In genomic region chr1:183498342-183498991, GRCh38 we compare ENCODE assay signal across 20 cellular contexts. TPM values are rescaled to one million over a fixed set of nuclear protein-coding genes. Genes with fewer than 3 reads are reported as not detected.
DNase-seq lines count a peak whose midpoint lies in the region; ATAC-seq lines count a peak whose summit lies in the region.
"Had no signal": no experiment of that assay in that cellular context is flagged by ENCODE, and none has a peak within 500 bp of the region (broad histone marks: within the 10 kb centered on the region; RNA-seq: fewer than 3 reads in every experiment).

No MANE protein-coding gene starts in this region.

- ATAC-seq in activated T-cell treated with anti-CD3 and anti-CD28 coated beads, Interleukin-2, amount 50 U/mL, for 4 hours = peak; percentile 34 to 50
- peak; percentile 57 for ATAC-seq in stimulated activated effector memory CD8-positive, alpha-beta T cell treated with anti-CD3 and anti-CD28 coated beads, Interleukin-12 subunit alpha, Interleukin-12 subunit beta, amount 100 ng/mL, for 72 hours
- ATAC-seq in HG03135 (IDR thresholded peaks at IDR 0.05; ENCODE audit: unreplicated experiment) (no peak), HG03108 (IDR thresholded peaks at IDR 0.05; ENCODE audit: unreplicated experiment) (no peak)
- ATAC-seq: HCT116, K562, PC-3, right cardiac atrium had no signal

- H3K4me3 Mint-ChIP-seq in activated T-cell treated with anti-CD3 and anti-CD28 coated beads, Interleukin-2, amount 50 U/mL, for 4 hours = no peak overlapping the region
- H3K4me3 Mint-ChIP-seq in activated naive CD8-positive, alpha-beta T cell treated with anti-CD3 and anti-CD28 coated beads for 36 hours = no peak overlapping the region
- peak overlapping the region; percentile 2 for H3K4me3 Mint-ChIP-seq in stimulated activated effector memory CD8-positive, alpha-beta T cell treated with anti-CD3 and anti-CD28 coated beads, Interleukin-12 subunit alpha, Interleukin-12 subunit beta, amount 100 ng/mL, for 72 hours

- DNase-seq in activated T-cell treated with anti-CD3 and anti-CD28 coated beads, Interleukin-2, amount 50 U/mL, for 4 hours = no peak
- DNase-seq in activated T-cell treated with anti-CD3 and anti-CD28 coated beads, Interleukin-2, amount 50 U/mL, for 1 hour = no peak
- DNase-seq in Jurkat, Clone E6-1 (ENCODE audit: low read depth, low spot score) = peak; percentile 44
- DNase-seq in activated naive CD8-positive, alpha-beta T cell treated with anti-CD3 and anti-CD28 coated beads for 36 hours = no peak
- DNase-seq in stimulated activated effector memory CD8-positive, alpha-beta T cell treated with anti-CD3 and anti-CD28 coated beads, Interleukin-12 subunit alpha, Interleukin-12 subunit beta, amount 100 ng/mL, for 72 hours (ENCODE audit: low spot score in 2 of 2) = no peak
- no peak for DNase-seq in NCI-H1105 treated with DMSO at 0.1 percent for 48 hours (lab: John Stamatoyannopoulos, UW)
- DNase-seq: activated CD4-positive, CD25-positive, alpha-beta regulatory T cell treated with anti-CD3 and anti-CD28 coated beads, Interleukin-2, amount 50 U/mL, for 72 hours; MV-4-11; NCI-H2029 treated with DMSO at 0.1 percent for 48 hours; NCI-H526; PC-3; right cardiac atrium; SJCRH30; stimulated activated CD4-positive, alpha-beta T cell treated with anti-CD3 and anti-CD28 coated beads, Interleukin-15, amount 100 ng/mL, for 24 hours; stomach had no signal

- H3K4me3 ChIP-seq in Jurkat, Clone E6-1 (ENCODE audit: low read length) = no peak overlapping the region
- H3K4me3 ChIP-seq: ascending aorta, K562, SJCRH30, stomach had no signal

- no peaks in the 10 kb centered on the region for H3K9me3 Mint-ChIP-seq in activated T-cell treated with anti-CD3 and anti-CD28 coated beads, Interleukin-2, amount 50 U/mL, for 4 hours
- no peaks in the 10 kb centered on the region for H3K9me3 Mint-ChIP-seq in activated naive CD8-positive, alpha-beta T cell treated with anti-CD3 and anti-CD28 coated beads for 36 hours
- H3K9me3 Mint-ChIP-seq in stimulated activated effector memory CD8-positive, alpha-beta T cell treated with anti-CD3 and anti-CD28 coated beads, Interleukin-12 subunit alpha, Interleukin-12 subunit beta, amount 100 ng/mL, for 72 hours = no peaks in the 10 kb centered on the region

- H3K36me3 Mint-ChIP-seq in activated T-cell treated with anti-CD3 and anti-CD28 coated beads, Interleukin-2, amount 50 U/mL, for 4 hours (ENCODE audit: insufficient read depth) = peaks cover 5% of the 10 kb centered on the region
- peaks cover 16% of the 10 kb centered on the region for H3K36me3 Mint-ChIP-seq in activated naive CD8-positive, alpha-beta T cell treated with anti-CD3 and anti-CD28 coated beads for 36 hours
- H3K36me3 Mint-ChIP-seq in stimulated activated effector memory CD8-positive, alpha-beta T cell treated with anti-CD3 and anti-CD28 coated beads, Interleukin-12 subunit alpha, Interleukin-12 subunit beta, amount 100 ng/mL, for 72 hours = no peaks in the 10 kb centered on the region

- H3K27me3 Mint-ChIP-seq in activated T-cell treated with anti-CD3 and anti-CD28 coated beads, Interleukin-2, amount 50 U/mL, for 4 hours (ENCODE audit: low read depth) = no peaks in the 10 kb centered on the region
- no peaks in the 10 kb centered on the region for H3K27me3 Mint-ChIP-seq in activated naive CD8-positive, alpha-beta T cell treated with anti-CD3 and anti-CD28 coated beads for 36 hours

- peak overlapping the region; percentile 46 for H3K27ac Mint-ChIP-seq in activated naive CD8-positive, alpha-beta T cell treated with anti-CD3 and anti-CD28 coated beads for 36 hours
- H3K27ac Mint-ChIP-seq in stimulated activated effector memory CD8-positive, alpha-beta T cell treated with anti-CD3 and anti-CD28 coated beads, Interleukin-12 subunit alpha, Interleukin-12 subunit beta, amount 100 ng/mL, for 72 hours = peak overlapping the region; percentile 9

- H3K4me1 Mint-ChIP-seq in activated T-cell treated with anti-CD3 and anti-CD28 coated beads, Interleukin-2, amount 50 U/mL, for 4 hours (ENCODE audit: low read depth) = peaks cover 64% of the 10 kb centered on the region
- peaks cover 61% of the 10 kb centered on the region for H3K4me1 Mint-ChIP-seq in activated naive CD8-positive, alpha-beta T cell treated with anti-CD3 and anti-CD28 coated beads for 36 hours
- H3K4me1 Mint-ChIP-seq in stimulated activated effector memory CD8-positive, alpha-beta T cell treated with anti-CD3 and anti-CD28 coated beads, Interleukin-12 subunit alpha, Interleukin-12 subunit beta, amount 100 ng/mL, for 72 hours = peaks cover 32% of the 10 kb centered on the region

RNA-seq across cellular contexts. Expression of gene SMG7, which starts 26.2 kb away (rescaled TPM):
- 10 to 100 TPM; 69.0 to 74.3 (median 70.3) TPM for total RNA-seq in activated T-cell treated with anti-CD3 and anti-CD28 coated beads, Interleukin-2, amount 50 U/mL, for 4 hours
- 46.3 TPM for polyA plus RNA-seq in Jurkat, Clone E6-1 (2012; ENCODE audit: insufficient read depth, insufficient read length)
- total RNA-seq in activated naive CD8-positive, alpha-beta T cell treated with anti-CD3 and anti-CD28 coated beads for 36 hours = 10 to 100 TPM; 61.4 to 65.1 TPM

Comparison
In these comparisons a context has a peak if more than half of its experiments do, and no peak if none do; other contexts are left out.
1. ATAC-seq: peak in activated T-cell treated with anti-CD3 and anti-CD28 coated beads, Interleukin-2, amount 50 U/mL, for 4 hours (2 of 2) and stimulated activated effector memory CD8-positive, alpha-beta T cell treated with anti-CD3 and anti-CD28 coated beads, Interleukin-12 subunit alpha, Interleukin-12 subunit beta, amount 100 ng/mL, for 72 hours (single experiment); none in HG03135 (single experiment) and HG03108 (single experiment).